ENCODE assay signal across 8 cellular contexts in genomic region chr21:36321325-36322082, GRCh38. TPM values are rescaled to one million over a fixed set of nuclear protein-coding genes. Genes with fewer than 3 reads are reported as not detected.
DNase-seq lines count a peak whose midpoint lies in the region; ATAC-seq and TF ChIP-seq lines count a peak whose summit lies in the region.

No MANE protein-coding gene starts in this region.

- POLR2A ChIA-PET in activated CD8-positive, alpha-beta T cell treated with anti-CD3 and anti-CD28 coated beads, Interleukin-2, amount 10 ng/mL, durations not matched to agents 7 days and 5 days (lab: Charles Lee), result interaction anchor here (0.9 to 7.8 kb wide), 12 partner anchors 12 to 262 kb away, joined by 3 to 176 read pairs (median 4); partner anchors contain the start of genes CBR3, CHAF1B and SETD4

- H3K9me3 Mint-ChIP-seq in activated T-cell treated with anti-CD3 and anti-CD28 coated beads, Interleukin-2, amount 50 U/mL, for 4 hours, result no peaks in the 10 kb centered on the region
- H3K9me3 Mint-ChIP-seq in activated CD8-positive, alpha-beta T cell treated with anti-CD3 and anti-CD28 coated beads, Interleukin-2, amount 10 ng/mL, durations not matched to agents 7 days and 5 days (ENCODE audit: insufficient read depth), result no peaks in the 10 kb centered on the region
- no peaks in the 10 kb centered on the region for H3K9me3 Mint-ChIP-seq in progenitor cell of endocrine pancreas (ENCODE audit: low read depth)

- ATAC-seq in activated T-cell treated with anti-CD3 and anti-CD28 coated beads, Interleukin-2, amount 50 U/mL, for 4 hours, result no peak
- no peak for ATAC-seq in activated CD8-positive, alpha-beta T cell treated with anti-CD3 and anti-CD28 coated beads, Interleukin-2, amount 10 ng/mL, durations not matched to agents 7 days and 5 days
- ATAC-seq in HG03378 (IDR thresholded peaks at IDR 0.05; ENCODE audit: unreplicated experiment), result no peak

- H3K27ac Mint-ChIP-seq in activated CD8-positive, alpha-beta T cell treated with anti-CD3 and anti-CD28 coated beads, Interleukin-2, amount 10 ng/mL, durations not matched to agents 7 days and 5 days, result peak overlapping the region; percentile 95
- peak overlapping the region; percentile 93 for H3K27ac Mint-ChIP-seq in progenitor cell of endocrine pancreas

- no peaks in the 10 kb centered on the region for H3K27me3 Mint-ChIP-seq in activated T-cell treated with anti-CD3 and anti-CD28 coated beads, Interleukin-2, amount 50 U/mL, for 4 hours (ENCODE audit: low read depth)
- H3K27me3 Mint-ChIP-seq in activated CD8-positive, alpha-beta T cell treated with anti-CD3 and anti-CD28 coated beads, Interleukin-2, amount 10 ng/mL, durations not matched to agents 7 days and 5 days (ENCODE audit: low read depth), result no peaks in the 10 kb centered on the region
- H3K27me3 Mint-ChIP-seq in progenitor cell of endocrine pancreas, result no peaks in the 10 kb centered on the region

- CTCF ChIA-PET in activated CD8-positive, alpha-beta T cell treated with anti-CD3 and anti-CD28 coated beads, Interleukin-2, amount 10 ng/mL, durations not matched to agents 7 days and 5 days (lab: Charles Lee), result interaction anchor here (0.7 to 5.7 kb wide), 17 partner anchors 10 to 196 kb away, joined by 3 to 33 read pairs (median 4); no protein-coding TSS in a partner anchor

- H3K4me1 Mint-ChIP-seq in activated T-cell treated with anti-CD3 and anti-CD28 coated beads, Interleukin-2, amount 50 U/mL, for 4 hours (ENCODE audit: low read depth), result peaks cover 38% of the 10 kb centered on the region
- H3K4me1 Mint-ChIP-seq in activated CD8-positive, alpha-beta T cell treated with anti-CD3 and anti-CD28 coated beads, Interleukin-2, amount 10 ng/mL, durations not matched to agents 7 days and 5 days (ENCODE audit: low read depth), result peaks cover 31% of the 10 kb centered on the region
- peaks cover 17% of the 10 kb centered on the region for H3K4me1 Mint-ChIP-seq in progenitor cell of endocrine pancreas (ENCODE audit: low read depth)

- DNase-seq in activated T-cell treated with anti-CD3 and anti-CD28 coated beads, Interleukin-2, amount 50 U/mL, for 4 hours, result no peak
- DNase-seq in activated T-cell treated with anti-CD3 and anti-CD28 coated beads, Interleukin-2, amount 50 U/mL, for 1 hour, result no peak
- DNase-seq in NCI-H146 treated with DMSO at 0.1 percent for 48 hours (lab: John Stamatoyannopoulos, UW; ENCODE audit: unreplicated experiment) (peak; percentile 15), foreskin melanocyte (peak; percentile 73), progenitor cell of endocrine pancreas (ENCODE audit: low spot score, unreplicated experiment) (no peak), GDM1 (lab: John Stamatoyannopoulos, UW) (no peak)
- no peak for DNase-seq in activated CD8-positive, alpha-beta T cell treated with anti-CD3 and anti-CD28 coated beads, Interleukin-2, amount 10 ng/mL, durations not matched to agents 7 days and 5 days

- no peak for TF ChIP-seq CTCF in progenitor cell of endocrine pancreas (IDR thresholded peaks at IDR 0.05; ENCODE audit: unreplicated experiment)

- peak overlapping the region; percentile 89 for H3K4me3 Mint-ChIP-seq in activated T-cell treated with anti-CD3 and anti-CD28 coated beads, Interleukin-2, amount 50 U/mL, for 4 hours
- H3K4me3 Mint-ChIP-seq in activated CD8-positive, alpha-beta T cell treated with anti-CD3 and anti-CD28 coated beads, Interleukin-2, amount 10 ng/mL, durations not matched to agents 7 days and 5 days, result peak overlapping the region; percentile 89
- H3K4me3 Mint-ChIP-seq in progenitor cell of endocrine pancreas (ENCODE audit: low read depth), result peak overlapping the region; percentile 90

- peaks cover 13% of the 10 kb centered on the region for H3K36me3 Mint-ChIP-seq in activated T-cell treated with anti-CD3 and anti-CD28 coated beads, Interleukin-2, amount 50 U/mL, for 4 hours (ENCODE audit: insufficient read depth)
- peaks cover 32% of the 10 kb centered on the region for H3K36me3 Mint-ChIP-seq in activated CD8-positive, alpha-beta T cell treated with anti-CD3 and anti-CD28 coated beads, Interleukin-2, amount 10 ng/mL, durations not matched to agents 7 days and 5 days (ENCODE audit: low read depth)
- peaks cover 11% of the 10 kb centered on the region for H3K36me3 Mint-ChIP-seq in progenitor cell of endocrine pancreas (ENCODE audit: insufficient read depth)

RNA-seq across cellular contexts. Expression of gene MORC3, which starts 1.5 kb away (rescaled TPM):
- 10 to 100 TPM; 17.1 to 22.7 (median 19.6) TPM for total RNA-seq in activated T-cell treated with anti-CD3 and anti-CD28 coated beads, Interleukin-2, amount 50 U/mL, for 4 hours
- total RNA-seq in activated CD8-positive, alpha-beta T cell treated with anti-CD3 and anti-CD28 coated beads, Interleukin-2, amount 10 ng/mL, durations not matched to agents 7 days and 5 days, result 10 to 100 TPM; 31.6 to 35.2 TPM
- 32.2 and 33.7 TPM in 2 replicates for total RNA-seq in progenitor cell of endocrine pancreas

Comparison
In these comparisons a context has a peak if more than half of its experiments do, and no peak if none do; other contexts are left out.
1. DNase-seq: peak in NCI-H146 treated with DMSO at 0.1 percent for 48 hours (single experiment) and foreskin melanocyte (single experiment); none in activated T-cell treated with anti-CD3 and anti-CD28 coated beads, Interleukin-2, amount 50 U/mL, for 4 hours (single experiment), activated T-cell treated with anti-CD3 and anti-CD28 coated beads, Interleukin-2, amount 50 U/mL, for 1 hour (single experiment), activated CD8-positive, alpha-beta T cell treated with anti-CD3 and anti-CD28 coated beads, Interleukin-2, amount 10 ng/mL, durations not matched to agents 7 days and 5 days (single experiment), progenitor cell of endocrine pancreas (single experiment) and GDM1 (single experiment).
2. Peak in every context shown above with its lines, with median percentiles within 50 percentile points of each other: H3K4me3 Mint-ChIP-seq.